8 cellular contexts compared by ENCODE assay signal in genomic region chr7:29194206-29194593, GRCh38. TPM values are rescaled to one million over a fixed set of nuclear protein-coding genes. Genes with fewer than 3 reads are reported as not detected.
DNase-seq lines count a peak whose midpoint lies in the region; ATAC-seq and TF ChIP-seq lines count a peak whose summit lies in the region.

No MANE protein-coding gene starts in this region.

- H3K9me3 ChIP-seq in right atrium auricular region, result no peaks in the 10 kb centered on the region

- CTCF ChIA-PET in activated B cell treated with CpG ODN at 0.5 μM for 24 hours (lab: Charles Lee), result no interaction called here

- no peaks in the 10 kb centered on the region for H3K9me3 Mint-ChIP-seq in activated B cell treated with CpG ODN at 0.5 μM for 24 hours

- no peaks in the 10 kb centered on the region for H3K27me3 ChIP-seq in right atrium auricular region

- peaks cover 23% of the 10 kb centered on the region for H3K4me1 Mint-ChIP-seq in activated B cell treated with CpG ODN at 0.5 μM for 24 hours

- no peak overlapping the region for H3K27ac Mint-ChIP-seq in activated B cell treated with CpG ODN at 0.5 μM for 24 hours

- H3K4me3 ChIP-seq in right atrium auricular region (peak overlapping the region; percentile 43 to 60), retinal pigment epithelial cell (ENCODE audit: low read length) (peak overlapping the region; percentile 55)

- no peaks in the 10 kb centered on the region for H3K36me3 ChIP-seq in right atrium auricular region

- POLR2A ChIA-PET in activated B cell treated with CpG ODN at 0.5 μM for 24 hours (lab: Charles Lee), result no interaction called here

- peak overlapping the region; percentile 79 for H3K4me3 Mint-ChIP-seq in activated B cell treated with CpG ODN at 0.5 μM for 24 hours

- DNase-seq in activated gamma-delta T cell (lab: John Stamatoyannopoulos, UW), result peak; percentile 21
- no peak for DNase-seq in activated gamma-delta T cell treated with Interleukin-2 at 50 U/mL for 16 hours
- no peak for DNase-seq in activated B cell treated with CpG ODN at 0.5 μM for 24 hours
- no peak for DNase-seq in right atrium auricular region (ENCODE audit: low spot score)
- DNase-seq in retinal pigment epithelial cell (ENCODE audit: low read depth), result no peak
- DNase-seq in activated CD4-positive, CD25-positive, alpha-beta regulatory T cell treated with anti-CD3 and anti-CD28 coated beads, Interleukin-2, amount 50 U/mL, for 72 hours, result no peak
- DNase-seq in retina, result no peak
- no peak for DNase-seq in GM19238 (ENCODE audit: insufficient read length, low spot score)

- peak overlapping the region in 1 of 2 donors; percentile 41 for H3K27ac ChIP-seq in right atrium auricular region

- ATAC-seq in activated B cell treated with CpG ODN at 0.5 μM for 24 hours (ENCODE audit: low read depth), result peak; percentile 10

- no peaks in the 10 kb centered on the region for H3K36me3 Mint-ChIP-seq in activated B cell treated with CpG ODN at 0.5 μM for 24 hours (ENCODE audit: low read depth)

- H3K4me1 ChIP-seq in right atrium auricular region, result peaks cover 0 to 23% of the 10 kb centered on the region in 2 donors

- TF ChIP-seq CTCF in activated B cell treated with CpG ODN at 0.5 μM for 24 hours (IDR thresholded peaks at IDR 0.05) (no peak), right atrium auricular region (IDR thresholded peaks at IDR 0.05) (no peak), retinal pigment epithelial cell (conservative IDR thresholded peaks at IDR 0.05; ENCODE audit: low read depth, low read length) (no peak)

- peaks cover 46% of the 10 kb centered on the region for H3K27me3 Mint-ChIP-seq in activated B cell treated with CpG ODN at 0.5 μM for 24 hours

- intact Hi-C loops in activated B cell treated with CpG ODN at 0.5 μM for 24 hours (cut with micrococcal nuclease), result no loop called here

RNA-seq across cellular contexts. Expression of gene CHN2, which starts 0.4 kb away (rescaled TPM):
- total RNA-seq in activated B cell treated with CpG ODN at 0.5 μM for 24 hours (1.1 and 1.8 TPM in 2 replicates), right atrium auricular region (1 to 10 TPM; 2.7 to 6.6 TPM)

RNA-seq across cellular contexts. Expression of gene CPVL, which starts 47.9 kb away (rescaled TPM):
- total RNA-seq in activated B cell treated with CpG ODN at 0.5 μM for 24 hours (not detected in 2 replicates), right atrium auricular region (10 to 100 TPM in 1 of 2 donors, 1 to 10 TPM in 1; 2.7 to 11.8 TPM)
